Comparison of ENCODE assay signal across 13 cellular contexts in the genomic region with DNA sequence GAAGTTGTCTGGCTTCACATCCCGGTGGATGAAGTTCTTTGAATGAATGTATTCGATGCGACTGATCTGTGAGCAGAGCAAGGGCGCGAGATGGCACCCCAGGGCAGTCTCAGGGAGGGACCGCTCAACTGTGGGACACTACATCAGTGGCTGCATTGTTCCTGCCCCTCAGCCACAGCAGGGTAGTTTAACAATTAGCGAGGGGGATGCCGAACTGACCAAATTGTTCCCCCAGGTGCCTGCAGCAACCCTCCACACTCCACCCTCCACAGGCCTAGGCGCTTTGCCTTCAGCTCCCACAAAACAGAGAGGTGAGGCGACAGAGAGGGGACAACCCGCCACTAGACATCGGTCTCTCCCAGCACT. TPM values are rescaled to one million over a fixed set of nuclear protein-coding genes. Genes with fewer than 3 reads are reported as not detected.
DNase-seq lines count a peak whose midpoint lies in the region; ATAC-seq and TF ChIP-seq lines count a peak whose summit lies in the region.
"Had no signal": no experiment of that assay in that cellular context is flagged by ENCODE, and none has a peak within 500 bp of the region (broad histone marks: within the 10 kb centered on the region; RNA-seq: fewer than 3 reads in every experiment).

No MANE protein-coding gene starts in this region.

- peak overlapping the region; percentile 44 to 57 for H3K27ac Mint-ChIP-seq in activated naive CD4-positive, alpha-beta T cell treated with anti-CD3 and anti-CD28 coated beads, Interleukin-2, amount 50 U/mL, for 72 hours
- no peak overlapping the region for H3K27ac Mint-ChIP-seq in activated naive CD4-positive, alpha-beta T cell treated with anti-CD3 and anti-CD28 coated beads, Interleukin-2, amount 10 ng/mL, durations not matched to agents 7 days and 5 days
- H3K27ac Mint-ChIP-seq in T-helper 17 cell (peak overlapping the region; percentile 74), osteocyte (ENCODE audit: unreplicated experiment) (peak overlapping the region; percentile 18)
- no peak overlapping the region for H3K27ac Mint-ChIP-seq in activated T-helper 2 cell treated with anti-CD3 and anti-CD28 coated beads, Interferon-gamma antibody, Interleukin-2, Interleukin-4, amounts not matched to agents 10 μg/mL and 5 μg/mL and 100 μg/mL, durations not matched to agents 14 hours and 24 hours and 36 hours

- no peaks in the 10 kb centered on the region for H3K27me3 Mint-ChIP-seq in activated naive CD4-positive, alpha-beta T cell treated with anti-CD3 and anti-CD28 coated beads, Interleukin-2, amount 10 ng/mL, durations not matched to agents 7 days and 5 days
- H3K27me3 Mint-ChIP-seq in T-helper 17 cell = no peaks in the 10 kb centered on the region
- no peaks in the 10 kb centered on the region for H3K27me3 Mint-ChIP-seq in osteocyte (ENCODE audit: unreplicated experiment)
- H3K27me3 Mint-ChIP-seq in activated T-helper 2 cell treated with anti-CD3 and anti-CD28 coated beads, Interferon-gamma antibody, Interleukin-2, Interleukin-4, amounts not matched to agents 10 μg/mL and 5 μg/mL and 100 μg/mL, durations not matched to agents 14 hours and 24 hours and 36 hours (ENCODE audit: low read depth) = no peaks in the 10 kb centered on the region

- no peak for ATAC-seq in activated naive CD4-positive, alpha-beta T cell treated with anti-CD3 and anti-CD28 coated beads, Interleukin-2, amount 50 U/mL, for 72 hours
- no peak for ATAC-seq in T-helper 17 cell
- ATAC-seq: A549 had no signal

- peaks cover 0 to 4% of the 10 kb centered on the region in 2 donors for H3K9me3 Mint-ChIP-seq in activated naive CD4-positive, alpha-beta T cell treated with anti-CD3 and anti-CD28 coated beads, Interleukin-2, amount 50 U/mL, for 72 hours
- H3K9me3 Mint-ChIP-seq in activated naive CD4-positive, alpha-beta T cell treated with anti-CD3 and anti-CD28 coated beads, Interleukin-2, amount 10 ng/mL, durations not matched to agents 7 days and 5 days = no peaks in the 10 kb centered on the region
- no peaks in the 10 kb centered on the region for H3K9me3 Mint-ChIP-seq in osteocyte (ENCODE audit: unreplicated experiment)
- no peaks in the 10 kb centered on the region for H3K9me3 Mint-ChIP-seq in activated T-helper 2 cell treated with anti-CD3 and anti-CD28 coated beads, Interferon-gamma antibody, Interleukin-2, Interleukin-4, amounts not matched to agents 10 μg/mL and 5 μg/mL and 100 μg/mL, durations not matched to agents 14 hours and 24 hours and 36 hours

- H3K4me1 Mint-ChIP-seq in activated naive CD4-positive, alpha-beta T cell treated with anti-CD3 and anti-CD28 coated beads, Interleukin-2, amount 10 ng/mL, durations not matched to agents 7 days and 5 days = no peaks in the 10 kb centered on the region
- H3K4me1 Mint-ChIP-seq in T-helper 17 cell (peaks cover 3% of the 10 kb centered on the region), osteocyte (ENCODE audit: unreplicated experiment) (peaks cover 7% of the 10 kb centered on the region)
- H3K4me1 Mint-ChIP-seq in activated T-helper 2 cell treated with anti-CD3 and anti-CD28 coated beads, Interferon-gamma antibody, Interleukin-2, Interleukin-4, amounts not matched to agents 10 μg/mL and 5 μg/mL and 100 μg/mL, durations not matched to agents 14 hours and 24 hours and 36 hours (ENCODE audit: low read depth) = peaks cover 6% of the 10 kb centered on the region

- H3K36me3 Mint-ChIP-seq in activated naive CD4-positive, alpha-beta T cell treated with anti-CD3 and anti-CD28 coated beads, Interleukin-2, amount 50 U/mL, for 72 hours = peaks cover 35 to 48% of the 10 kb centered on the region in 2 donors
- peaks cover 63% of the 10 kb centered on the region for H3K36me3 Mint-ChIP-seq in activated naive CD4-positive, alpha-beta T cell treated with anti-CD3 and anti-CD28 coated beads, Interleukin-2, amount 10 ng/mL, durations not matched to agents 7 days and 5 days
- H3K36me3 Mint-ChIP-seq in T-helper 17 cell (ENCODE audit: low read depth) (peaks cover 2% of the 10 kb centered on the region), osteocyte (ENCODE audit: unreplicated experiment) (peaks cover 53% of the 10 kb centered on the region)
- peaks cover 66% of the 10 kb centered on the region for H3K36me3 Mint-ChIP-seq in activated T-helper 2 cell treated with anti-CD3 and anti-CD28 coated beads, Interferon-gamma antibody, Interleukin-2, Interleukin-4, amounts not matched to agents 10 μg/mL and 5 μg/mL and 100 μg/mL, durations not matched to agents 14 hours and 24 hours and 36 hours (ENCODE audit: low read depth)

- DNase-seq in activated naive CD4-positive, alpha-beta T cell treated with anti-CD3 and anti-CD28 coated beads, Interleukin-2, amount 50 U/mL, for 72 hours (ENCODE audit: low spot score in 2 of 2) = no peak
- no peak for DNase-seq in activated naive CD4-positive, alpha-beta T cell treated with anti-CD3 and anti-CD28 coated beads, Interleukin-2, amount 10 ng/mL, durations not matched to agents 7 days and 5 days
- DNase-seq in T-helper 17 cell (no peak), osteocyte (ENCODE audit: extremely low spot score, unreplicated experiment) (no peak), NCI-H345 treated with DMSO at 0.1 percent for 48 hours (lab: John Stamatoyannopoulos, UW; ENCODE audit: unreplicated experiment) (no peak)
- DNase-seq in activated T-helper 2 cell treated with anti-CD3 and anti-CD28 coated beads, Interferon-gamma antibody, Interleukin-2, Interleukin-4, amounts not matched to agents 10 μg/mL and 5 μg/mL and 100 μg/mL, durations not matched to agents 14 hours and 24 hours and 36 hours (ENCODE audit: low spot score) = no peak
- DNase-seq: C1 segment of cervical spinal cord, COR-L47, NCI-H146, NCI-H2081 treated with DMSO at 0.1 percent for 48 hours, NCI-H2227 treated with DMSO at 0.1 percent for 48 hours, NCI-H524 treated with DMSO at 0.1 percent for 48 hours had no signal

- CTCF ChIA-PET in activated naive CD4-positive, alpha-beta T cell treated with anti-CD3 and anti-CD28 coated beads, Interleukin-2, amount 10 ng/mL, durations not matched to agents 7 days and 5 days (lab: Charles Lee) = no interaction called here

- H3K4me3 Mint-ChIP-seq in activated naive CD4-positive, alpha-beta T cell treated with anti-CD3 and anti-CD28 coated beads, Interleukin-2, amount 10 ng/mL, durations not matched to agents 7 days and 5 days = no peak overlapping the region
- H3K4me3 Mint-ChIP-seq in T-helper 17 cell (no peak overlapping the region), osteocyte (ENCODE audit: unreplicated experiment) (no peak overlapping the region)
- H3K4me3 Mint-ChIP-seq in activated T-helper 2 cell treated with anti-CD3 and anti-CD28 coated beads, Interferon-gamma antibody, Interleukin-2, Interleukin-4, amounts not matched to agents 10 μg/mL and 5 μg/mL and 100 μg/mL, durations not matched to agents 14 hours and 24 hours and 36 hours (ENCODE audit: low read depth) = no peak overlapping the region

- no peaks in the 10 kb centered on the region for H3K9me3 ChIP-seq in T-helper 17 cell (ENCODE audit: control insufficient read depth, low read length, poor library complexity, severe bottlenecking)
- H3K9me3 ChIP-seq: A549 had no signal

- intact Hi-C loops in activated T-helper 2 cell treated with anti-CD3 and anti-CD28 coated beads, Interferon-gamma antibody, Interleukin-2, Interleukin-4, amounts not matched to agents 10 μg/mL and 5 μg/mL and 100 μg/mL, durations not matched to agents 14 hours and 24 hours and 36 hours (cut with micrococcal nuclease) = no loop called here

- no peak for TF ChIP-seq CTCF in osteocyte (IDR thresholded peaks at IDR 0.05)

RNA-seq across cellular contexts. Expression of gene CSNK1D, which starts 20.3 kb away (rescaled TPM):
- total RNA-seq in activated naive CD4-positive, alpha-beta T cell treated with anti-CD3 and anti-CD28 coated beads, Interleukin-2, amount 50 U/mL, for 72 hours = 100 to 1,000 TPM; 130 to 171 TPM
- total RNA-seq in T-helper 17 cell = 100 to 1,000 TPM; 218 to 273 TPM
- total RNA-seq in osteocyte = 118 and 124 TPM in 2 replicates
- total RNA-seq in activated T-helper 2 cell treated with anti-CD3 and anti-CD28 coated beads, Interferon-gamma antibody, Interleukin-2, Interleukin-4, amounts not matched to agents 10 μg/mL and 5 μg/mL and 100 μg/mL, durations not matched to agents 14 hours and 24 hours and 36 hours = 139 and 151 TPM in 2 replicates

RNA-seq across cellular contexts. Expression of gene SLC16A3, which starts 24.3 kb away (rescaled TPM):
- 100 to 1,000 TPM in 1 of 2 donors, 1 to 10 TPM in 1; 8.6 to 197 TPM for total RNA-seq in activated naive CD4-positive, alpha-beta T cell treated with anti-CD3 and anti-CD28 coated beads, Interleukin-2, amount 50 U/mL, for 72 hours
- 10 to 100 TPM; 47.2 to 56.2 TPM for total RNA-seq in T-helper 17 cell
- 12.9 and 18.1 TPM in 2 replicates for total RNA-seq in osteocyte
- total RNA-seq in activated T-helper 2 cell treated with anti-CD3 and anti-CD28 coated beads, Interferon-gamma antibody, Interleukin-2, Interleukin-4, amounts not matched to agents 10 μg/mL and 5 μg/mL and 100 μg/mL, durations not matched to agents 14 hours and 24 hours and 36 hours = 187 and 200 TPM in 2 replicates

RNA-seq across cellular contexts. Expression of gene CCDC57, which starts 40.5 kb away (rescaled TPM):
- 10 to 100 TPM; 34.6 to 51.3 TPM for total RNA-seq in activated naive CD4-positive, alpha-beta T cell treated with anti-CD3 and anti-CD28 coated beads, Interleukin-2, amount 50 U/mL, for 72 hours
- total RNA-seq in T-helper 17 cell (10 to 100 TPM; 79.1 to 89.0 TPM), osteocyte (50.8 and 57.9 TPM in 2 replicates)
- 51.7 and 53.1 TPM in 2 replicates for total RNA-seq in activated T-helper 2 cell treated with anti-CD3 and anti-CD28 coated beads, Interferon-gamma antibody, Interleukin-2, Interleukin-4, amounts not matched to agents 10 μg/mL and 5 μg/mL and 100 μg/mL, durations not matched to agents 14 hours and 24 hours and 36 hours

Comparison
In these comparisons a context has a peak if more than half of its experiments do, and no peak if none do; other contexts are left out.
1. H3K27ac Mint-ChIP-seq: peak in activated naive CD4-positive, alpha-beta T cell treated with anti-CD3 and anti-CD28 coated beads, Interleukin-2, amount 50 U/mL, for 72 hours (2 of 2), T-helper 17 cell (single experiment) and osteocyte (single experiment); none in activated naive CD4-positive, alpha-beta T cell treated with anti-CD3 and anti-CD28 coated beads, Interleukin-2, amount 10 ng/mL, durations not matched to agents 7 days and 5 days (single experiment) and activated T-helper 2 cell treated with anti-CD3 and anti-CD28 coated beads, Interferon-gamma antibody, Interleukin-2, Interleukin-4, amounts not matched to agents 10 μg/mL and 5 μg/mL and 100 μg/mL, durations not matched to agents 14 hours and 24 hours and 36 hours (single experiment).